Comparison of ENCODE assay signal across 21 cellular contexts in genomic region chr13:21385710-21386109, GRCh38.
DNase-seq lines count a peak whose midpoint lies in the region; ATAC-seq, FAIRE-seq and TF ChIP-seq lines count a peak whose summit lies in the region.
"Had no signal": no experiment of that assay in that cellular context is flagged by ENCODE, and none has a peak within 500 bp of the region (broad histone marks: within the 10 kb centered on the region; RNA-seq: fewer than 3 reads in every experiment).

No MANE protein-coding gene starts in this region.

- no peak overlapping the region for H3K27ac ChIP-seq in CD4-positive, alpha-beta memory T cell (ENCODE audit: low read depth, low read length)
- H3K27ac ChIP-seq in astrocyte (ENCODE audit: low read depth, low read length) = no peak overlapping the region

- H3K4me2 ChIP-seq in astrocyte (ENCODE audit: low read length) = no peak overlapping the region
- H3K4me2 ChIP-seq: GM23338 had no signal

- H3K4me3 ChIP-seq in CD4-positive, alpha-beta memory T cell (ENCODE audit: low read length in 2 of 2) = no peak overlapping the region
- no peak overlapping the region for H3K4me3 ChIP-seq in astrocyte (ENCODE audit: insufficient read depth, low read depth, low read length)
- H3K4me3 ChIP-seq: GM23338 had no signal

- no peak overlapping the region for H3K9ac ChIP-seq in astrocyte (ENCODE audit: low read length)

- H3K27me3 Mint-ChIP-seq in CD4-positive, alpha-beta memory T cell = no peaks in the 10 kb centered on the region
- no peaks in the 10 kb centered on the region for H3K27me3 Mint-ChIP-seq in astrocyte (ENCODE audit: low read depth, unreplicated experiment)
- H3K27me3 Mint-ChIP-seq in immature natural killer cell (ENCODE audit: low read depth in 3 of 3) = peaks cover 0 to 5% (median 2%) of the 10 kb centered on the region in 3 donors
- H3K27me3 Mint-ChIP-seq: CD4-positive, CD25-positive, alpha-beta regulatory T cell had no signal

- H3K4me3 Mint-ChIP-seq in CD4-positive, alpha-beta memory T cell = no peak overlapping the region
- H3K4me3 Mint-ChIP-seq in astrocyte (ENCODE audit: unreplicated experiment) (no peak overlapping the region), immature natural killer cell (no peak overlapping the region)
- H3K4me3 Mint-ChIP-seq: CD4-positive, CD25-positive, alpha-beta regulatory T cell; GM23338; HFFc6 had no signal

- no peaks in the 10 kb centered on the region for H3K27me3 ChIP-seq in CD4-positive, alpha-beta memory T cell (ENCODE audit: insufficient read depth, low read length)
- H3K27me3 ChIP-seq in astrocyte (ENCODE audit: insufficient read depth, low read length) = no peaks in the 10 kb centered on the region
- H3K27me3 ChIP-seq: BE2C had no signal

- H3K79me2 ChIP-seq in astrocyte (ENCODE audit: insufficient read depth, low read length) = no peaks in the 10 kb centered on the region

- no peaks in the 10 kb centered on the region for H4K20me1 ChIP-seq in astrocyte (ENCODE audit: insufficient read depth, low read length)

- peaks cover 27% of the 10 kb centered on the region for H3K36me3 ChIP-seq in CD4-positive, alpha-beta memory T cell (ENCODE audit: insufficient read depth, low read length)
- peaks cover 10% of the 10 kb centered on the region for H3K36me3 ChIP-seq in astrocyte (ENCODE audit: insufficient read depth, low read length)
- H3K36me3 ChIP-seq: BE2C had no signal

- TF ChIP-seq CTCF in astrocyte (IDR thresholded peaks at IDR 0.05; ENCODE audit: insufficient read depth, low read depth, low read length) = no peak

- H3K4me1 Mint-ChIP-seq in CD4-positive, alpha-beta memory T cell = peaks cover 0 to 5% (median 0%) of the 10 kb centered on the region in 4 donors
- H3K4me1 Mint-ChIP-seq in astrocyte (ENCODE audit: low read depth, unreplicated experiment) (no peaks in the 10 kb centered on the region), immature natural killer cell (peaks cover 26 to 41% of the 10 kb centered on the region in 2 donors)

- peak overlapping the region in 4 of 7 donors; percentile 14 to 83 (median 48) for H3K27ac Mint-ChIP-seq in CD4-positive, alpha-beta memory T cell
- H3K27ac Mint-ChIP-seq in astrocyte (ENCODE audit: unreplicated experiment) (no peak overlapping the region), immature natural killer cell (peak overlapping the region in 5 of 6 donors; percentile 6 to 87 (median 71))
- H3K27ac Mint-ChIP-seq: GM23338, HFFc6 had no signal

- no peaks in the 10 kb centered on the region for H3K9me3 ChIP-seq in CD4-positive, alpha-beta memory T cell (ENCODE audit: control insufficient read depth in 1 of 2, low read length in 2 of 2)
- H3K9me3 ChIP-seq in astrocyte (ENCODE audit: insufficient read depth, low read depth, low read length) = no peaks in the 10 kb centered on the region
- H3K9me3 ChIP-seq: BE2C had no signal

- FAIRE-seq in G401.6 (lab: Jason Lieb, UNC) (peak; percentile 21), astrocyte (lab: Jason Lieb, UNC) (peak; percentile 45)
- FAIRE-seq: A204.1, D721Med, GM12892, GM18507, H54 had no signal

- intact Hi-C loops in CD4-positive, alpha-beta memory T cell (cut with micrococcal nuclease) = no loop called here
- intact Hi-C loops in left ventricle myocardium superior (cut with micrococcal nuclease) = no loop called here

- peaks cover 0 to 2% (median 0%) of the 10 kb centered on the region in 8 donors for H3K9me3 Mint-ChIP-seq in CD4-positive, alpha-beta memory T cell
- no peaks in the 10 kb centered on the region for H3K9me3 Mint-ChIP-seq in astrocyte (ENCODE audit: unreplicated experiment)
- H3K9me3 Mint-ChIP-seq in immature natural killer cell = peaks cover 0 to 2% (median 0%) of the 10 kb centered on the region in 6 donors

- ATAC-seq in HG03378 (IDR thresholded peaks at IDR 0.05; ENCODE audit: unreplicated experiment) (no peak), HG03521 (IDR thresholded peaks at IDR 0.05; ENCODE audit: unreplicated experiment) (no peak), left ventricle myocardium superior (no peak)
- ATAC-seq: GM23338 had no signal

- peaks cover 59 to 68% of the 10 kb centered on the region in 2 donors for H3K36me3 Mint-ChIP-seq in CD4-positive, alpha-beta memory T cell
- H3K36me3 Mint-ChIP-seq in astrocyte (ENCODE audit: low read depth, unreplicated experiment) (peaks cover 18% of the 10 kb centered on the region), immature natural killer cell (peaks cover 28 to 44% (median 28%) of the 10 kb centered on the region in 3 donors)

- H3K4me1 ChIP-seq in CD4-positive, alpha-beta memory T cell (ENCODE audit: insufficient read depth, low read length) = no peaks in the 10 kb centered on the region
- no peaks in the 10 kb centered on the region for H3K4me1 ChIP-seq in astrocyte (ENCODE audit: insufficient read depth, low read length)
- H3K4me1 ChIP-seq: Caco-2 had no signal

- no peak for DNase-seq in CD4-positive, alpha-beta memory T cell
- no peak for DNase-seq in astrocyte (ENCODE audit: low read depth)
- no peak for DNase-seq in immature natural killer cell
- DNase-seq in left ventricle myocardium superior = no peak
- DNase-seq: ACHN; BE2C; C1 segment of cervical spinal cord; Caco-2; CD4-positive, CD25-positive, alpha-beta regulatory T cell; GDM1; HCEC 1CT; HFFc6 had no signal

- H2AFZ ChIP-seq in astrocyte (ENCODE audit: low read depth, low read length) = no peak overlapping the region
- H2AFZ ChIP-seq: GM23338 had no signal

- POLR2A ChIA-PET in CD4-positive, alpha-beta memory T cell (lab: Charles Lee; ENCODE audit: partially characterized antibody) = no interaction called here

- CTCF ChIA-PET in CD4-positive, alpha-beta memory T cell (lab: Charles Lee; ENCODE audit: partially characterized antibody) = interaction anchor here (1.1 kb wide), 1 partner anchor 9 kb away, joined by 3 read pairs; no protein-coding TSS in a partner anchor
